17 cellular contexts compared by ENCODE assay signal in the genomic region with DNA sequence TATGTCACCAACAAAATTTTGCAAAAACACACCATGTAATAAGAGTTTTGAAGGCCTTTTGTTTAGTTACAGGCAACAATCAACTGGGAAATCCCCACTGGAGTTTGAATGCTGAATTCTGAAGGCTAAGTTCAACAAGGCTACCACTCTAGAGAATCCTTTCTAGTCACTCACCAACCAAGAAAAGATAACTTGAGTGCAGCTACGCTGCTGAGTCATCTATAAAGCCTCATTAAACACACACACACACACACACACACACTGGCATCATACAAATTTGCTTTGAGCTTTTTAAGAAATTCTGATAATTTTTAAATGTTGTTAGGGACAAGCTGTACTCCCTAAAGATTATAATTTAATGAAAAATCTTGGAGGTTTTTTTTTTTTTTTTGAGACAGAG.
DNase-seq lines count a peak whose midpoint lies in the region; ATAC-seq and TF ChIP-seq lines count a peak whose summit lies in the region.
"Had no signal": no experiment of that assay in that cellular context is flagged by ENCODE, and none has a peak within 500 bp of the region (broad histone marks: within the 10 kb centered on the region; RNA-seq: fewer than 3 reads in every experiment).

No MANE protein-coding gene starts in this region.

- no peak for ATAC-seq in GM19328 (IDR thresholded peaks at IDR 0.05; ENCODE audit: unreplicated experiment)
- ATAC-seq in GM19395 (IDR thresholded peaks at IDR 0.05; ENCODE audit: unreplicated experiment) = no peak
- ATAC-seq: activated T-cell treated with anti-CD3 and anti-CD28 coated beads, Interleukin-2, amount 50 U/mL, for 72 hours; natural killer cell had no signal

- H3K4me1 Mint-ChIP-seq in activated CD4-positive, alpha-beta T cell treated with anti-CD3 and anti-CD28 coated beads, Interleukin-2, amount 10 ng/mL, durations not matched to agents 24 days and 14 days = no peaks in the 10 kb centered on the region
- H3K4me1 Mint-ChIP-seq: natural killer cell had no signal

- intact Hi-C loops in activated CD4-positive, alpha-beta T cell treated with anti-CD3 and anti-CD28 coated beads, Interleukin-2, amount 10 ng/mL, durations not matched to agents 24 days and 14 days (cut with micrococcal nuclease) = no loop called here

- H3K4me3 Mint-ChIP-seq in activated CD4-positive, alpha-beta T cell treated with anti-CD3 and anti-CD28 coated beads, Interleukin-2, amount 10 ng/mL, durations not matched to agents 24 days and 14 days = no peak overlapping the region
- H3K4me3 Mint-ChIP-seq: activated T-cell treated with anti-CD3 and anti-CD28 coated beads, Interleukin-2, amount 50 U/mL, for 72 hours; natural killer cell had no signal

- DNase-seq in GM12865 (ENCODE audit: low read depth) (peak; percentile 21), RPMI7951 (ENCODE audit: low read depth) (peak; percentile 81), epithelial cell of prostate (ENCODE audit: low read depth, low spot score) (peak; percentile 34), renal cortical epithelial cell (ENCODE audit: low read depth) (peak; percentile 91)
- DNase-seq in activated CD4-positive, CD25-positive, alpha-beta regulatory T cell (lab: John Stamatoyannopoulos, UW) = no peak
- no peak for DNase-seq in activated CD4-positive, alpha-beta T cell treated with anti-CD3 and anti-CD28 coated beads, Interleukin-2, amount 10 ng/mL, durations not matched to agents 24 days and 14 days
- DNase-seq: activated T-cell treated with anti-CD3 and anti-CD28 coated beads, Interleukin-2, amount 50 U/mL, for 72 hours; KG1; kidney; natural killer cell; NCI-H187 treated with DMSO at 0.1 percent for 48 hours; NCI-H82; sigmoid colon had no signal

- H3K9me3 Mint-ChIP-seq in activated CD4-positive, alpha-beta T cell treated with anti-CD3 and anti-CD28 coated beads, Interleukin-2, amount 10 ng/mL, durations not matched to agents 24 days and 14 days = peaks cover 7% of the 10 kb centered on the region
- H3K9me3 Mint-ChIP-seq: natural killer cell had no signal

- H3K36me3 Mint-ChIP-seq in activated CD4-positive, alpha-beta T cell treated with anti-CD3 and anti-CD28 coated beads, Interleukin-2, amount 10 ng/mL, durations not matched to agents 24 days and 14 days (ENCODE audit: low read depth) = no peaks in the 10 kb centered on the region
- H3K36me3 Mint-ChIP-seq: natural killer cell had no signal

- no peak overlapping the region for H3K4me3 ChIP-seq in GM12865 (ENCODE audit: low read depth, low read length)
- H3K4me3 ChIP-seq: cardiac muscle cell, sigmoid colon, thoracic aorta had no signal

- H3K27ac ChIP-seq in epithelial cell of prostate = no peak overlapping the region
- H3K27ac ChIP-seq: cardiac muscle cell, sigmoid colon, thoracic aorta had no signal

- no peak overlapping the region for H3K27ac Mint-ChIP-seq in activated CD4-positive, alpha-beta T cell treated with anti-CD3 and anti-CD28 coated beads, Interleukin-2, amount 10 ng/mL, durations not matched to agents 24 days and 14 days
- H3K27ac Mint-ChIP-seq: activated T-cell treated with anti-CD3 and anti-CD28 coated beads, Interleukin-2, amount 50 U/mL, for 72 hours; natural killer cell had no signal

- no peaks in the 10 kb centered on the region for H3K27me3 Mint-ChIP-seq in activated CD4-positive, alpha-beta T cell treated with anti-CD3 and anti-CD28 coated beads, Interleukin-2, amount 10 ng/mL, durations not matched to agents 24 days and 14 days

- TF ChIP-seq CTCF in GM12865 (IDR thresholded peaks at IDR 0.05; ENCODE audit: insufficient read depth, low read depth, low read length, missing control alignments) = no peak

Comparison
In these comparisons a context has a peak if more than half of its experiments do, and no peak if none do; other contexts are left out.
1. DNase-seq: peak in GM12865 (single experiment), RPMI7951 (single experiment), epithelial cell of prostate (single experiment) and renal cortical epithelial cell (single experiment); none in activated CD4-positive, CD25-positive, alpha-beta regulatory T cell (0 of 4) and activated CD4-positive, alpha-beta T cell treated with anti-CD3 and anti-CD28 coated beads, Interleukin-2, amount 10 ng/mL, durations not matched to agents 24 days and 14 days (single experiment).